In the genomic region with DNA sequence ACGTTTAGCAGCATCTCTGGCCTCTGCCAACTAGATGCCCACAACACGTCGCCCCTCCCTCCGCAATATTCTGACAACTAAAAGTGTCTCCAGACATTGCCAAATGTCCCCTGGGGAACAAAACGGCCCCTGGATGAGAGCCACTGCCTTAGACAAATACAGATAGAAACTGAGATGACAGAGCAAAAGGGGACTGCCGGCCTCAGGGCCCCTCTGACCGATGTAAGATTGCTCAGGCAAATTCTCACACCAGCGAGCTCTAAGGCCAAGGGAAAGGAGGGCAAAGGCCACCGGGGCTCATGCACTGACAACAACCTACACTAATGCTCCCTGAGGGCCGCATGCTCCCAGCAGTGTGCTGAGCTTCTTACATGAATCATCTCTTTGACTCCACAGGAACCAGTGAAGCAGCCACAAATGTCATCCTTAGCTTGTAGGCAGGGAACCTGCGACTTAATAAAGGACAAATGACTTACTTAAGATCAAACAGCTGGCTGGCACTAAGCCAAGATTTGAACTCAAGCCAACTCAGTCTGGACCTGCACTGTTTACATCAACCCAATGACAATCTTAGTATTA, we compare ENCODE assay signal across 10 cellular contexts.
DNase-seq lines count a peak whose midpoint lies in the region; ATAC-seq, FAIRE-seq and TF ChIP-seq lines count a peak whose summit lies in the region.
"Had no signal": no experiment of that assay in that cellular context is flagged by ENCODE, and none has a peak within 500 bp of the region (broad histone marks: within the 10 kb centered on the region; RNA-seq: fewer than 3 reads in every experiment).

No MANE protein-coding gene starts in this region.

- no peak for FAIRE-seq in RCC 7860 (lab: Jason Lieb, UNC)

- DNase-seq in NCI-H2196 (lab: John Stamatoyannopoulos, UW; ENCODE audit: unreplicated experiment) (peak; percentile 19), NCI-H2196 treated with DMSO at 0.1 percent for 48 hours (lab: John Stamatoyannopoulos, UW; ENCODE audit: unreplicated experiment) (no peak), RCC 7860 (ENCODE audit: low spot score) (peak; percentile 59), fibroblast of peridontal ligament (ENCODE audit: extremely low read depth) (peak; percentile 21), retina (peak; percentile 24), lower lobe of right lung (no peak), foreskin keratinocyte (no peak)
- DNase-seq: effector CD8-positive, alpha-beta T cell; T-helper 1 cell had no signal

- H3K27ac ChIP-seq in lower lobe of right lung (no peak overlapping the region), foreskin keratinocyte (no peak overlapping the region)

- TF ChIP-seq CTCF in lower lobe of right lung (IDR thresholded peaks at IDR 0.05) (no peak), foreskin keratinocyte (conservative IDR thresholded peaks at IDR 0.05) (no peak)

- intact Hi-C loops in lower lobe of right lung (cut with DNase I): no loop called here

- no peak for ATAC-seq in lower lobe of right lung
- ATAC-seq in foreskin keratinocyte: no peak
- no peak for ATAC-seq in HG03457 (IDR thresholded peaks at IDR 0.05; ENCODE audit: unreplicated experiment)

- H3K4me1 ChIP-seq in lower lobe of right lung: no peaks in the 10 kb centered on the region
- H3K4me1 ChIP-seq in foreskin keratinocyte: no peaks in the 10 kb centered on the region

- H3K27me3 ChIP-seq in lower lobe of right lung (ENCODE audit: low read depth) (no peaks in the 10 kb centered on the region), foreskin keratinocyte (peaks cover 7% of the 10 kb centered on the region)

- no peaks in the 10 kb centered on the region for H3K36me3 ChIP-seq in lower lobe of right lung

- H3K9me3 ChIP-seq in lower lobe of right lung: no peaks in the 10 kb centered on the region

- no peak overlapping the region for H3K4me3 ChIP-seq in lower lobe of right lung

Comparison
In these comparisons a context has a peak if more than half of its experiments do, and no peak if none do; other contexts are left out.
1. DNase-seq: peak in NCI-H2196 (single experiment), RCC 7860 (single experiment), fibroblast of peridontal ligament (single experiment) and retina (single experiment); none in NCI-H2196 treated with DMSO at 0.1 percent for 48 hours (single experiment), lower lobe of right lung (single experiment) and foreskin keratinocyte (0 of 2).